11 cellular contexts compared by ENCODE assay signal in the genomic region with DNA sequence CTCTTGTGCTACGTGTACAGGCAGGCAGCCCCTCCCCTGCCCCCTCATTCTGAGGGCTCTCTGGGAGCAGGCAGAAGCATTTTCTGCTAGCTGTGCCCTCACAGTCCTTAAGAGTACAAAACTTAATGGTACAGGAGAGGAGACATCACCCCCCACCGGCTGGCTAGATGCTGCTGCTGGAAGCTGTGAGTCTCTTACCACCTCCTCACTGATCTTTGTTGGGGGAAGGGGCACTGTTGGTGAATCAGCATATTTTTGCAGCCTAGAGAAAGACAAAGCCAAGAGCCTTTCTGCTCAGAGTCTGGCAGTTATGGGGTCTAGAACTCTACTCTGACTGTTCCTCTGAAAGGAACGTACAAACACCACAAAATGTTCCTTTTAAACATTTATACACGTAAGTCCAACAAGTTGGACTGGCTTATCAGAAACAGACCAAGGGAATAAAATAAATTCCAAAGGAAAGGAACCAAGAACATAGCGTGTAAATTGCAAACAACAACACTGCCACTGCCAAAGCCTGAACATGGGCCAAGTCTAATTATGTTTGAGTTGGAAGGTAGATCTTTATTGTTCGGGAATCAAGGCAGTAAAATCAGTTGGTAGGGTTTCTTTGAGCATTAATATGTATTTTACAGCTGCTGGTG. TPM values are rescaled to one million over a fixed set of nuclear protein-coding genes. Genes with fewer than 3 reads are reported as not detected.
DNase-seq lines count a peak whose midpoint lies in the region; FAIRE-seq and TF ChIP-seq lines count a peak whose summit lies in the region.
"Had no signal": no experiment of that assay in that cellular context is flagged by ENCODE, and none has a peak within 500 bp of the region (broad histone marks: within the 10 kb centered on the region; RNA-seq: fewer than 3 reads in every experiment).

No MANE protein-coding gene starts in this region.

- H3K9me1 ChIP-seq in keratinocyte (ENCODE audit: control insufficient read depth, extremely low read depth, insufficient read depth, low read length) = peaks cover 3% of the 10 kb centered on the region

- no peak for FAIRE-seq in keratinocyte (lab: Jason Lieb, UNC)

- H3K79me2 ChIP-seq in keratinocyte (ENCODE audit: control insufficient read depth, insufficient read depth, low read length) = peaks cover 9% of the 10 kb centered on the region

- peak overlapping the region; percentile 47 for H3K9ac ChIP-seq in keratinocyte (ENCODE audit: control insufficient read depth, extremely low read depth, insufficient read depth, low read length)

- peaks cover 6% of the 10 kb centered on the region for H4K20me1 ChIP-seq in keratinocyte (ENCODE audit: control insufficient read depth, extremely low read depth, insufficient read depth, low read length)

- TF ChIP-seq CTCF in astrocyte of the cerebellum (IDR thresholded peaks at IDR 0.05; ENCODE audit: low read depth, low read length, missing control alignments) (no peak), keratinocyte (optimal IDR thresholded peaks at IDR 0.05 in 1 of 3, IDR thresholded peaks at IDR 0.05 in 1 of 3, conservative IDR thresholded peaks at IDR 0.05 in 1 of 3; ENCODE audit: extremely low read depth in 1 of 3, insufficient read depth in 2 of 3, low read length in 3 of 3) (no peak), tibial artery (IDR thresholded peaks at IDR 0.05) (no peak)

- in situ Hi-C loops in astrocyte of the cerebellum (cut with HindIII; ENCODE audit: low sequenced_read_pairs) = no loop called here

- intact Hi-C loops in tibial artery (cut with DNase I; ENCODE audit: low total_unique reads) = no loop called here

- H3K27ac ChIP-seq in keratinocyte (ENCODE audit: control insufficient read depth, insufficient read depth, low read length) (no peak overlapping the region), tibial artery (peak overlapping the region; percentile 40 to 46)

- no peak overlapping the region for H2AFZ ChIP-seq in keratinocyte (ENCODE audit: control insufficient read depth, low read length)

- DNase-seq in NCI-H345 (lab: John Stamatoyannopoulos, UW) (peak; percentile 26), NCI-H345 treated with DMSO at 0.1 percent for 48 hours (lab: John Stamatoyannopoulos, UW; ENCODE audit: unreplicated experiment) (no peak), astrocyte of the cerebellum (ENCODE audit: low read depth) (peak; percentile 32), keratinocyte (ENCODE audit: low read depth, low spot score) (no peak), tibial artery (no peak), MV-4-11 (lab: John Stamatoyannopoulos, UW) (no peak), RKO (ENCODE audit: low spot score) (no peak), NOMO-1 treated with dmso at 0.1 percent for 144 hours (lab: John Stamatoyannopoulos, UW; ENCODE audit: unreplicated experiment) (no peak)
- DNase-seq: naive B cell; NCI-H226; stimulated activated naive CD4-positive, alpha-beta T cell had no signal

- dilution Hi-C loops in keratinocyte (cut with MboI; ENCODE audit: extremely low pct_ligation_motif_present, low sequenced_read_pairs) = loop anchor here (10.0 kb wide), 1 partner anchor 132 kb away; no protein-coding TSS in a partner anchor

- no peak overlapping the region for H3K4me3 ChIP-seq in astrocyte of the cerebellum (ENCODE audit: low read depth, low read length)
- H3K4me3 ChIP-seq in keratinocyte (ENCODE audit: control insufficient read depth in 2 of 3, extremely low read depth in 1 of 3, insufficient read depth in 2 of 3, low read depth in 1 of 3, low read length in 3 of 3) = no peak overlapping the region
- H3K4me3 ChIP-seq in tibial artery = no peak overlapping the region

- peaks cover 10 to 13% of the 10 kb centered on the region in 2 experiments for H3K36me3 ChIP-seq in keratinocyte (ENCODE audit: control insufficient read depth in 2 of 2, extremely low read depth in 1 of 2, insufficient read depth in 2 of 2, low read length in 2 of 2)
- H3K36me3 ChIP-seq in tibial artery = peaks cover 10 to 41% (median 22%) of the 10 kb centered on the region in 3 donors

- H3K27me3 ChIP-seq in keratinocyte (ENCODE audit: control insufficient read depth, extremely low read depth, insufficient read depth, low read length) (no peaks in the 10 kb centered on the region), tibial artery (no peaks in the 10 kb centered on the region)

- H3K9me3 ChIP-seq in keratinocyte (ENCODE audit: control insufficient read depth, low read depth, low read length) (no peaks in the 10 kb centered on the region), tibial artery (no peaks in the 10 kb centered on the region)

- peaks cover 17% of the 10 kb centered on the region for H3K4me1 ChIP-seq in keratinocyte (ENCODE audit: control insufficient read depth, extremely low read depth, insufficient read depth, low read length)
- peaks cover 0 to 32% (median 17%) of the 10 kb centered on the region in 4 donors for H3K4me1 ChIP-seq in tibial artery

- no peak overlapping the region for H3K4me2 ChIP-seq in keratinocyte (ENCODE audit: control insufficient read depth, extremely low read depth, insufficient read depth, low read depth, low read length)

RNA-seq across cellular contexts. Expression of gene CLK3, which starts 27.2 kb away (rescaled TPM):
- 54.8 to 72.6 TPM (median 61.2 TPM) in 3 replicates for polyA plus RNA-seq in keratinocyte
- polyA plus RNA-seq in keratinocyte (2011; ENCODE audit: low read depth) = 60.4 TPM
- 36.0 and 49.3 TPM in 2 replicates for polyA plus RNA-seq in keratinocyte (2011; cell fraction: cytosol; rRNA removed)
- 122 and 125 TPM in 2 replicates for polyA plus RNA-seq in keratinocyte (2011; cell fraction: nucleus; rRNA removed)
- 56.1 and 59.3 TPM in 2 replicates for polyA plus RNA-seq in keratinocyte (2012; ENCODE audit: low replicate concordance)
- polyA minus RNA-seq in keratinocyte = 78.1 to 258 TPM (median 94.6 TPM) in 3 replicates
- 27.2 TPM for polyA minus RNA-seq in keratinocyte (2011; cell fraction: cytosol; rRNA and poly(A)+ RNA removed)
- polyA minus RNA-seq in keratinocyte (2011; cell fraction: nucleus; rRNA and poly(A)+ RNA removed) = 61.9 and 68.3 TPM in 2 replicates

RNA-seq across cellular contexts. Expression of gene EDC3, which starts 53.0 kb away (rescaled TPM):
- polyA plus RNA-seq in keratinocyte = 33.6 to 45.4 TPM (median 38.1 TPM) in 3 replicates
- 5.6 TPM for polyA plus RNA-seq in keratinocyte (2011; ENCODE audit: low read depth)
- 22.7 and 30.3 TPM in 2 replicates for polyA plus RNA-seq in keratinocyte (2011; cell fraction: cytosol; rRNA removed)
- 56.6 and 67.7 TPM in 2 replicates for polyA plus RNA-seq in keratinocyte (2011; cell fraction: nucleus; rRNA removed)
- 19.6 and 28.7 TPM in 2 replicates for polyA plus RNA-seq in keratinocyte (2012; ENCODE audit: low replicate concordance)
- polyA minus RNA-seq in keratinocyte = 34.5 to 76.0 TPM (median 69.5 TPM) in 3 replicates
- 28.6 TPM for polyA minus RNA-seq in keratinocyte (2011; cell fraction: cytosol; rRNA and poly(A)+ RNA removed)
- 37.0 and 37.9 TPM in 2 replicates for polyA minus RNA-seq in keratinocyte (2011; cell fraction: nucleus; rRNA and poly(A)+ RNA removed)

Comparison
In these comparisons a context has a peak if more than half of its experiments do, and no peak if none do; other contexts are left out.
1. DNase-seq: peak in NCI-H345 (single experiment) and astrocyte of the cerebellum (single experiment); none in NCI-H345 treated with DMSO at 0.1 percent for 48 hours (single experiment), keratinocyte (single experiment), tibial artery (0 of 2), MV-4-11 (single experiment), RKO (single experiment) and NOMO-1 treated with dmso at 0.1 percent for 144 hours (single experiment).